In the genomic region with DNA sequence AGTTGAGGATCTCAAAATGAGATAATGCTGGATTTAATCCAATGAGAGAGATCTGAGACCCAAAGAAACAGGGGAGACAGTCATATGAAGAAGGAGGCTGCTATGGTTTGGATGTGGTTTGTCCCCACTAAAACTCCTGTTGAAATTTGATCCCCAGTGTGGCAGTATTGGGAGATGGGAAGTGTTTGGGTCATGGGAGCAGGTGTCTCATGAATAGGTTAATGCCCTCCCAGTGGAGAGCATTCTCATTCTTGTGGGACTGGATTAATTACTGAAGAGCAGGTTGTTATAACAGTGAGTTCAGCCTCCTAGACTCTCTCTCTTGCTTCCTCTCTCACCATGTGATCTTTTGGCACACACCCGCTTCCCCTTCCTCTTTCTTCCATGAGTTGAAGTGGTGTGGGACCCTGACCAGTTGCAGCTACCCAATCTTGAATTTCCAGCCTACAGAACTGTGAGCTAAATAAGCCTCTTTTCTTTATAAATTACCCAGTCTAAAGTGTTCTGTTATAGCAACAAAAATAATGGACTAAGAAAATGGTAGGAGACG, we compare ENCODE assay signal across 1 cellular context.
TF ChIP-seq lines count a peak whose summit lies in the region.

No MANE protein-coding gene starts in this region.

TF ChIP-seq in HEK293, 187 proteins besides CTCF, POLR2A, EP300 and RAD21 (continued from another document):
- TF ChIP-seq, protein P1, sequence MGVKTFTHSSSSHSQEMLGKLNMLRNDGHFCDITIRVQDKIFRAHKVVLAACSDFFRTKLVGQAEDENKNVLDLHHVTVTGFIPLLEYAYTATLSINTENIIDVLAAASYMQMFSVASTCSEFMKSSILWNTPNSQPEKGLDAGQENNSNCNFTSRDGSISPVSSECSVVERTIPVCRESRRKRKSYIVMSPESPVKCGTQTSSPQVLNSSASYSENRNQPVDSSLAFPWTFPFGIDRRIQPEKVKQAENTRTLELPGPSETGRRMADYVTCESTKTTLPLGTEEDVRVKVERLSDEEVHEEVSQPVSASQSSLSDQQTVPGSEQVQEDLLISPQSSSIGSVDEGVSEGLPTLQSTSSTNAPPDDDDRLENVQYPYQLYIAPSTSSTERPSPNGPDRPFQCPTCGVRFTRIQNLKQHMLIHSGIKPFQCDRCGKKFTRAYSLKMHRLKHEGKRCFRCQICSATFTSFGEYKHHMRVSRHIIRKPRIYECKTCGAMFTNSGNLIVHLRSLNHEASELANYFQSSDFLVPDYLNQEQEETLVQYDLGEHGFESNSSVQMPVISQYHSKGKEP (tag by site-specific recombination; IDR thresholded peaks at IDR 0.05) = no peak
- TF ChIP-seq, protein P2, sequence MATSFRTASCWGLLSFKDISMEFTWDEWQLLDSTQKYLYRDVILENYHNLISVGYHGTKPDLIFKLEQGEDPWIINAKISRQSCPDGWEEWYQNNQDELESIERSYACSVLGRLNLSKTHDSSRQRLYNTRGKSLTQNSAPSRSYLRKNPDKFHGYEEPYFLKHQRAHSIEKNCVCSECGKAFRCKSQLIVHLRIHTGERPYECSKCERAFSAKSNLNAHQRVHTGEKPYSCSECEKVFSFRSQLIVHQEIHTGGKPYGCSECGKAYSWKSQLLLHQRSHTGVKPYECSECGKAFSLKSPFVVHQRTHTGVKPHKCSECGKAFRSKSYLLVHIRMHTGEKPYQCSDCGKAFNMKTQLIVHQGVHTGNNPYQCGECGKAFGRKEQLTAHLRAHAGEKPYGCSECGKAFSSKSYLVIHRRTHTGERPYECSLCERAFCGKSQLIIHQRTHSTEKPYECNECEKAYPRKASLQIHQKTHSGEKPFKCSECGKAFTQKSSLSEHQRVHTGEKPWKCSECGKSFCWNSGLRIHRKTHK (tag by site-specific recombination; IDR thresholded peaks at IDR 0.05) = no peak
